In the genomic region with DNA sequence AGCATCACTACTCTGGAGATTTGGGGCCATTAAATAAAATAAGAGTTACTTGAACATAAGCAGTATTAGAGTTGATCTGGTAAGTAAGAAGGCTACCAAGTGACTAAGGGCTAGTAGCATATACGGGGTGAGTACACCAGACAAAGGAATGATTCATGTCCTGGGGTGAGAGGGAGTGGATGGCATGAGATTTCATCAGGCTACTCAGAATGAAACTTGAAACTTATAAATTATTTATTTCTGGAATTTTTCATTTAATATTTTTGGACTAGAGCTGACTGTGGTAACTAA, we compare ENCODE assay signal across 8 cellular contexts. TPM values are rescaled to one million over a fixed set of nuclear protein-coding genes. Genes with fewer than 3 reads are reported as not detected.
DNase-seq lines count a peak whose midpoint lies in the region; ATAC-seq and TF ChIP-seq lines count a peak whose summit lies in the region.

No MANE protein-coding gene starts in this region.

- peaks cover 17% of the 10 kb centered on the region for H3K36me3 Mint-ChIP-seq in chondrocyte (ENCODE audit: low read depth)

- ATAC-seq in HG03521 (IDR thresholded peaks at IDR 0.05; ENCODE audit: unreplicated experiment): no peak

- H3K36me3 ChIP-seq in neuron (ENCODE audit: insufficient read depth, low read length): no peaks in the 10 kb centered on the region

- no peaks in the 10 kb centered on the region for H3K9me3 ChIP-seq in neuron (ENCODE audit: low read length)

- peak; percentile 53 for DNase-seq in COLO829 (ENCODE audit: low spot score)
- peak; percentile 93 for DNase-seq in NCI-H460 (ENCODE audit: extremely low read depth, low read depth)
- no peak for DNase-seq in chondrocyte (ENCODE audit: low spot score)
- DNase-seq in NCI-H2196 treated with DMSO at 0.1 percent for 48 hours (lab: John Stamatoyannopoulos, UW; ENCODE audit: unreplicated experiment): no peak
- no peak for DNase-seq in DMS153 (lab: John Stamatoyannopoulos, UW)
- DNase-seq in KG1 (lab: John Stamatoyannopoulos, UW): no peak

- peak overlapping the region; percentile 99 for H3K27ac Mint-ChIP-seq in chondrocyte (ENCODE audit: unreplicated experiment)

- peaks cover 46% of the 10 kb centered on the region for H3K4me1 Mint-ChIP-seq in chondrocyte (ENCODE audit: low read depth)

- H3K27me3 ChIP-seq in neuron (ENCODE audit: insufficient read depth, low read length): no peaks in the 10 kb centered on the region

- TF ChIP-seq CTCF in chondrocyte (IDR thresholded peaks at IDR 0.05): no peak

- H3K27me3 Mint-ChIP-seq in chondrocyte (ENCODE audit: low read depth): no peaks in the 10 kb centered on the region

- no peak overlapping the region for H2AFZ ChIP-seq in neuron (ENCODE audit: low read depth, low read length)

- peak overlapping the region; percentile 91 for H3K4me3 Mint-ChIP-seq in chondrocyte (ENCODE audit: unreplicated experiment)

- peak overlapping the region; percentile 77 for H3K4me3 ChIP-seq in neuron (ENCODE audit: low read length)

- H3K9me3 Mint-ChIP-seq in chondrocyte (ENCODE audit: low read depth): no peaks in the 10 kb centered on the region

- H3K4me1 ChIP-seq in neuron (ENCODE audit: insufficient read depth, low read length): peaks cover 20% of the 10 kb centered on the region

RNA-seq across cellular contexts. Expression of gene SLFN5, which starts 2.3 kb away (rescaled TPM):
- 57.6 and 68.5 TPM in 2 replicates for total RNA-seq in NCI-H460 (2014; rRNA removed; shearing (Covaris generic))
- 5.7 and 17.2 TPM in 2 replicates for polyA plus RNA-seq in NCI-H460 (2014; cell fraction: nucleus; rRNA removed)
- total RNA-seq in chondrocyte: 36.2 to 90.5 TPM (median 89.4 TPM) in 3 replicates

RNA-seq across cellular contexts. Expression of gene SLC35G3, which starts 50.9 kb away (rescaled TPM):
- not detected in 2 replicates for total RNA-seq in NCI-H460 (2014; rRNA removed; shearing (Covaris generic))
- not detected in 2 replicates for polyA plus RNA-seq in NCI-H460 (2014; cell fraction: nucleus; rRNA removed)
- not detected in 3 replicates for total RNA-seq in chondrocyte

Comparison
In these comparisons a context has a peak if more than half of its experiments do, and no peak if none do; other contexts are left out.
1. DNase-seq: peak in COLO829 (single experiment) and NCI-H460 (single experiment); none in chondrocyte (single experiment), NCI-H2196 treated with DMSO at 0.1 percent for 48 hours (single experiment), DMS153 (single experiment) and KG1 (single experiment).